Comparison of ENCODE assay signal across 8 cellular contexts in the genomic region with DNA sequence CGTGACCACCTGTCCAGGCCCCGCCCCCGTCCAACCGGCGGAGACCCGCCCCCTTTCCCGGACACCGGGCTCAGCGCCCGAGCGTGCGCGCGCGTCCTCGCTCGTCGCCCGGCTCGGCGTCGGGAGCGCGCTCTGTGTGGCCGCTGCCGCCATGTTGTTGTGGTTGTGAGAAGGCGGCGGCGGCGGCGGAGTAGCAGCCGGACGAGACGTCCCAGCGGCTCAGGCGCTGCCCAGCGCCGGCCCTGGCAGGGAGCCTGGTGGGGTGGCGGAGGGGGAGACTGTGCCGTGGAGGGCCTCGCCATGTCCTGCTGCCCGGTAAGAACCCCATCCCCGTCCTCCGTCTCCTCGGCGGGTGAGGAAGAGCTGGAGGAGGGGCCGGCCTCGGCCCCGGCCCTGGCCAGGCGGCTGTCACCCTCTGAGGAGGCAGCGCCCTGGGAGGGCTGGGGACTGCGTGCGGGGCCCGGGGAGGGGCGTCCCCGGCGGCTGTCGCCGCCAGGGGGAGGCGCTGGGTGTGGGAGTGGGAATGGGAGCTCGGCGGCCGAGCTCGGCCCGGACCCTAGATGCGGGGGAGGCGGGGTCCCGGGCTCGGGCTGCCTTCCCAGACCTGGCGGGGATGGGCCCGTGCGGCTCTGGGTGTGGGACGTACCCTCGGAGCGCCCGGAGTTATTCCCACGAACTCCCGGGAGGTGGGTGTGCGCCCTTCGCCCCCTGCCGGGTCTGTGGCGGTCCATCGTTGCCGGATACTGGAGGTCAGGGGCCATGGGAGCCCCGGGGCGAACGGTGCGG. TPM values are rescaled to one million over a fixed set of nuclear protein-coding genes. Genes with fewer than 3 reads are reported as not detected.
DNase-seq lines count a peak whose midpoint lies in the region; ATAC-seq and TF ChIP-seq lines count a peak whose summit lies in the region.

TSS of gene MTMR3 (plus strand) at position 130 of the 786 bp plus-strand sequence. CDS start 87,886 bp downstream, outside the sequence.

- DNase-seq in EH (ENCODE audit: low read depth) (peak; percentile 89), GM23338 (ENCODE audit: low spot score) (peak; percentile 92), MG63 (peak; percentile 83), glomerular endothelial cell (ENCODE audit: extremely low read depth, low read depth, low spot score) (peak; percentile 7), omental fat pad (ENCODE audit: low spot score) (peak; percentile 91)

- no peaks in the 10 kb centered on the region; the same call in 2 of the 3 replicates for H3K9me3 Mint-ChIP-seq in GM23338
- no peaks in the 10 kb centered on the region for H3K9me3 Mint-ChIP-seq in activated naive CD4-positive, alpha-beta T cell treated with anti-CD3 and anti-CD28 coated beads, Interleukin-2, amount 50 U/mL, for 24 hours

- H3K4me1 ChIP-seq in GM23338 (ENCODE audit: insufficient read depth): peaks cover 20% of the 10 kb centered on the region

- peaks cover 1% of the 10 kb centered on the region for H3K27me3 Mint-ChIP-seq in GM23338 (ENCODE audit: insufficient read depth, low read depth, poor library complexity)
- no peaks in the 10 kb centered on the region for H3K27me3 Mint-ChIP-seq in activated naive CD4-positive, alpha-beta T cell treated with anti-CD3 and anti-CD28 coated beads, Interleukin-2, amount 50 U/mL, for 24 hours

- no peaks in the 10 kb centered on the region for H3F3A ChIP-seq in GM23338 (replicated peaks; ENCODE audit: low read depth)

- peak; percentile 8 to 21; a peak in 2 of 4 replicates for TF ChIP-seq CTCF in GM23338 (conservative IDR thresholded peaks at IDR 0.05; ENCODE audit: low read depth in 2 of 2)
- TF ChIP-seq CTCF in omental fat pad (IDR thresholded peaks at IDR 0.05): peak in 1 of 3 donors; percentile 1

- peaks cover 11% of the 10 kb centered on the region for H4K20me1 ChIP-seq in GM23338 (replicated peaks; ENCODE audit: insufficient read depth)

- no peak within 1 kb of the TSS for H3K27ac Mint-ChIP-seq in GM23338
- peak within 1 kb of the TSS; percentile 87 for H3K27ac Mint-ChIP-seq in activated naive CD4-positive, alpha-beta T cell treated with anti-CD3 and anti-CD28 coated beads, Interleukin-2, amount 50 U/mL, for 24 hours

- H3K27me3 ChIP-seq in GM23338 (ENCODE audit: insufficient read depth) (no peaks in the 10 kb centered on the region), MG63 (no peaks in the 10 kb centered on the region)

- peak within 1 kb of the TSS; percentile 91 for H2AFZ ChIP-seq in GM23338

- H3K9me3 ChIP-seq in MG63: no peaks in the 10 kb centered on the region

- H3K4me2 ChIP-seq in GM23338: peak within 1 kb of the TSS; percentile 94

- H3K4me1 Mint-ChIP-seq in GM23338: peaks cover 7% of the 10 kb centered on the region; the same call in 2 of the 3 replicates
- H3K4me1 Mint-ChIP-seq in activated naive CD4-positive, alpha-beta T cell treated with anti-CD3 and anti-CD28 coated beads, Interleukin-2, amount 50 U/mL, for 24 hours: peaks cover 2% of the 10 kb centered on the region

- H3K9me2 ChIP-seq in GM23338 (ENCODE audit: insufficient read depth): 0 out of 2 replicates have a peak, but pooled peaks cover 5% of the 10 kb centered on the region

- peak within 1 kb of the TSS; percentile 83 for H3K27ac ChIP-seq in GM23338 (ENCODE audit: low read depth)
- H3K27ac ChIP-seq in temporal lobe (ENCODE audit: low read depth, low read length): peak within 1 kb of the TSS; percentile 69

- ATAC-seq in GM23338: peak; percentile 93
- ATAC-seq in SK-N-SH treated with all-trans-retinoic acid at 6 μM for 48 hours: peak; percentile 94
- peak; percentile 79 for ATAC-seq in omental fat pad (ENCODE audit: low FRiP score)

- H3K36me3 ChIP-seq in GM23338 (ENCODE audit: insufficient read depth) (no peaks in the 10 kb centered on the region), MG63 (no peaks in the 10 kb centered on the region; the same call in 1 of the 2 replicates)

- H3K36me3 Mint-ChIP-seq in GM23338 (ENCODE audit: low read depth): no peaks in the 10 kb centered on the region
- H3K36me3 Mint-ChIP-seq in activated naive CD4-positive, alpha-beta T cell treated with anti-CD3 and anti-CD28 coated beads, Interleukin-2, amount 50 U/mL, for 24 hours: no peaks in the 10 kb centered on the region

- peaks cover 46% of the 10 kb centered on the region for H3K79me2 ChIP-seq in GM23338 (replicated peaks; ENCODE audit: insufficient read depth)

- peak within 1 kb of the TSS; percentile 89 for H3K4me3 Mint-ChIP-seq in GM23338
- H3K4me3 Mint-ChIP-seq in activated naive CD4-positive, alpha-beta T cell treated with anti-CD3 and anti-CD28 coated beads, Interleukin-2, amount 50 U/mL, for 24 hours: peak within 1 kb of the TSS; percentile 94

- H3K4me3 ChIP-seq in GM23338 (peak within 1 kb of the TSS; percentile 94), MG63 (peak within 1 kb of the TSS; percentile 93)

TF ChIP-seq in GM23338, 12 proteins besides CTCF, POLR2A, EP300 and RAD21:
- TF ChIP-seq ZNF331 (CRISPR knock-in tag; IDR thresholded peaks at IDR 0.05; ENCODE audit: low read depth) (no peak), POLR2AphosphoS5 (IDR thresholded peaks at IDR 0.05; ENCODE audit: low read depth) (peak; percentile 91)

TF ChIP-seq in SK-N-SH treated with all-trans-retinoic acid at 6 μM for 48 hours, 23 proteins besides CTCF, POLR2A, EP300 and RAD21:
- TF ChIP-seq CREB5 (CRISPR knock-in tag; IDR thresholded peaks at IDR 0.05; ENCODE audit: low read depth): no peak
- no peak for TF ChIP-seq ZNF8 (CRISPR knock-in tag; IDR thresholded peaks at IDR 0.05)
- TF ChIP-seq OSR1 (CRISPR knock-in tag; IDR thresholded peaks at IDR 0.05): no peak
- 0 out of 2 replicates have a peak, but pooled peaks have one; percentile 14 for TF ChIP-seq GLIS3 (CRISPR knock-in tag; IDR thresholded peaks at IDR 0.05)
- TF ChIP-seq, protein P1, sequence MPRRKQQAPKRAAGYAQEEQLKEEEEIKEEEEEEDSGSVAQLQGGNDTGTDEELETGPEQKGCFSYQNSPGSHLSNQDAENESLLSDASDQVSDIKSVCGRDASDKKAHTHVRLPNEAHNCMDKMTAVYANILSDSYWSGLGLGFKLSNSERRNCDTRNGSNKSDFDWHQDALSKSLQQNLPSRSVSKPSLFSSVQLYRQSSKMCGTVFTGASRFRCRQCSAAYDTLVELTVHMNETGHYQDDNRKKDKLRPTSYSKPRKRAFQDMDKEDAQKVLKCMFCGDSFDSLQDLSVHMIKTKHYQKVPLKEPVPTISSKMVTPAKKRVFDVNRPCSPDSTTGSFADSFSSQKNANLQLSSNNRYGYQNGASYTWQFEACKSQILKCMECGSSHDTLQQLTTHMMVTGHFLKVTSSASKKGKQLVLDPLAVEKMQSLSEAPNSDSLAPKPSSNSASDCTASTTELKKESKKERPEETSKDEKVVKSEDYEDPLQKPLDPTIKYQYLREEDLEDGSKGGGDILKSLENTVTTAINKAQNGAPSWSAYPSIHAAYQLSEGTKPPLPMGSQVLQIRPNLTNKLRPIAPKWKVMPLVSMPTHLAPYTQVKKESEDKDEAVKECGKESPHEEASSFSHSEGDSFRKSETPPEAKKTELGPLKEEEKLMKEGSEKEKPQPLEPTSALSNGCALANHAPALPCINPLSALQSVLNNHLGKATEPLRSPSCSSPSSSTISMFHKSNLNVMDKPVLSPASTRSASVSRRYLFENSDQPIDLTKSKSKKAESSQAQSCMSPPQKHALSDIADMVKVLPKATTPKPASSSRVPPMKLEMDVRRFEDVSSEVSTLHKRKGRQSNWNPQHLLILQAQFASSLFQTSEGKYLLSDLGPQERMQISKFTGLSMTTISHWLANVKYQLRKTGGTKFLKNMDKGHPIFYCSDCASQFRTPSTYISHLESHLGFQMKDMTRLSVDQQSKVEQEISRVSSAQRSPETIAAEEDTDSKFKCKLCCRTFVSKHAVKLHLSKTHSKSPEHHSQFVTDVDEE (CRISPR knock-in tag; IDR thresholded peaks at IDR 0.05): peak; percentile 49; the same call in 1 of the 2 replicates

RNA-seq across cellular contexts. Expression of gene MTMR3, which starts in this region (rescaled TPM):
- 25.8 and 27.4 TPM in 2 replicates for total RNA-seq in GM23338 (2014; rRNA removed; shearing (Covaris generic))
- 4.4 and 5.2 TPM in 2 replicates for polyA plus RNA-seq in GM23338 (2016; fragmentation: Nextera tagmentation; extraction: Ambion mirVana)
- total RNA-seq in MG63 (2014; rRNA removed; shearing (Covaris generic); ENCODE audit: low replicate concordance): 9.1 and 12.9 TPM in 2 replicates
- total RNA-seq in glomerular endothelial cell (22.2 and 25.5 TPM in 2 replicates), omental fat pad (10 to 100 TPM; 41.3 to 88.9 (median 53.2) TPM), temporal lobe (59.3 TPM)

Comparison
In these comparisons a context has a peak if more than half of its experiments do, and no peak if none do; other contexts are left out.
1. Peak in every context shown above with its lines: DNase-seq, ATAC-seq, H3K4me3 ChIP-seq and H3K27ac ChIP-seq.
2. DNase-seq: peak in every context shown above with its lines; median percentile 92 in GM23338; 91 in omental fat pad; 89 in EH; 83 in MG63; 7 in glomerular endothelial cell.